27 cellular contexts compared by ENCODE assay signal in genomic region chr12:108578264-108578663, GRCh38. TPM values are rescaled to one million over a fixed set of nuclear protein-coding genes. Genes with fewer than 3 reads are reported as not detected.
"Had no signal": no experiment of that assay in that cellular context is flagged by ENCODE, and none has a peak within 500 bp of the region (broad histone marks: within the 10 kb centered on the region; RNA-seq: fewer than 3 reads in every experiment).

No MANE protein-coding gene starts in this region.

- H3K27me3 Mint-ChIP-seq: activated T-cell treated with anti-CD3 and anti-CD28 coated beads, Interleukin-2, amount 50 U/mL, for 24 hours; activated T-helper 17 cell treated with anti-CD3 and anti-CD28 coated beads, Interleukin-2, amount 50 U/mL, for 72 hours; naive thymus-derived CD8-positive, alpha-beta T cell; stimulated activated naive B cell treated with anti-CD40 and anti-IgM and Interleukin-4, amounts not matched to agents 10 μg/mL and 1 μg/mL and 100 μg/mL, for 72 hours had no signal

- H3K4me2 ChIP-seq: hepatocyte, smooth muscle cell had no signal

- H3K27ac ChIP-seq: colonic mucosa, dorsolateral prefrontal cortex, gastroesophageal sphincter, hepatocyte, neutrophil, pancreas, prostate gland, VCaP had no signal

- H3K27me3 ChIP-seq: colonic mucosa, dorsolateral prefrontal cortex, gastroesophageal sphincter, hepatocyte, neutrophil, pancreas, tibial nerve had no signal

- H3K4me3 ChIP-seq: colonic mucosa, dorsolateral prefrontal cortex, gastroesophageal sphincter, hepatocyte, pancreas, prostate gland, smooth muscle cell, tibial nerve had no signal

- H3K36me3 Mint-ChIP-seq: naive thymus-derived CD8-positive, alpha-beta T cell; stimulated activated naive B cell treated with anti-CD40 and anti-IgM and Interleukin-4, amounts not matched to agents 10 μg/mL and 1 μg/mL and 100 μg/mL, for 72 hours had no signal

- H3K4me1 ChIP-seq: colonic mucosa, pancreas, prostate gland had no signal

- H2AFZ ChIP-seq: hepatocyte had no signal

- H3K4me3 Mint-ChIP-seq: activated T-cell treated with anti-CD3 and anti-CD28 coated beads, Interleukin-2, amount 50 U/mL, for 24 hours; activated T-helper 17 cell treated with anti-CD3 and anti-CD28 coated beads, Interleukin-2, amount 50 U/mL, for 72 hours; naive thymus-derived CD8-positive, alpha-beta T cell; stimulated activated naive B cell treated with anti-CD40 and anti-IgM and Interleukin-4, amounts not matched to agents 10 μg/mL and 1 μg/mL and 100 μg/mL, for 72 hours had no signal

- H3K36me3 ChIP-seq: colonic mucosa, gastroesophageal sphincter, neutrophil, pancreas, prostate gland, tibial nerve had no signal

- H3K27ac Mint-ChIP-seq: activated T-cell treated with anti-CD3 and anti-CD28 coated beads, Interleukin-2, amount 50 U/mL, for 24 hours had no signal

- ATAC-seq: activated T-helper 17 cell treated with anti-CD3 and anti-CD28 coated beads, Interleukin-2, amount 50 U/mL, for 72 hours; gastroesophageal sphincter; left cardiac atrium; naive thymus-derived CD8-positive, alpha-beta T cell; pancreas; stimulated activated naive B cell treated with anti-CD40 and anti-IgM and Interleukin-4, amounts not matched to agents 10 μg/mL and 1 μg/mL and 100 μg/mL, for 72 hours had no signal

- DNase-seq: activated CD4-positive, alpha-beta T cell treated with anti-CD3 and anti-CD28 coated beads for 4 hours; activated CD4-positive, alpha-beta T cell treated with anti-CD3 and anti-CD28 coated beads, Interleukin-2, amount 50 U/mL, for 48 hours; activated CD8-positive, alpha-beta memory T cell treated with anti-CD3 and anti-CD28 coated beads for 24 hours; activated CD8-positive, alpha-beta memory T cell treated with anti-CD3 and anti-CD28 coated beads, Interleukin-2, amount 50 U/mL, for 48 hours; activated gamma-delta T cell treated with Interleukin-2 at 50 U/mL for 16 hours; activated naive CD4-positive, alpha-beta T cell treated with anti-CD3 and anti-CD28 coated beads, Interleukin-2, amount 50 U/mL, for 16 hours; activated T-cell treated with anti-CD3 and anti-CD28 coated beads, Interleukin-2, amount 50 U/mL, for 24 hours; colonic mucosa; dorsolateral prefrontal cortex; left cardiac atrium; naive thymus-derived CD8-positive, alpha-beta T cell; pancreas; stimulated activated CD4-positive, alpha-beta T cell treated with anti-CD3 and anti-CD28 coated beads, Interleukin-1b, Interleukin-23, amount 100 ng/mL, for 48 hours; stimulated activated CD4-positive, alpha-beta T cell treated with anti-CD3 and anti-CD28 coated beads, Interleukin-4, amount 100 ng/mL, for 4 hours; stimulated activated CD8-positive, alpha-beta memory T cell treated with anti-CD3 and anti-CD28 coated beads, Interleukin-4, amount 100 ng/mL, for 48 hours; stimulated activated naive B cell treated with anti-CD40 and anti-IgM and Interleukin-4, amounts not matched to agents 10 μg/mL and 1 μg/mL and 100 μg/mL, for 72 hours; T-helper 9 cell had no signal

- H3K79me2 ChIP-seq: hepatocyte had no signal

- H3K9me3 ChIP-seq: colonic mucosa, gastroesophageal sphincter, neutrophil, pancreas, prostate gland, tibial nerve had no signal

RNA-seq across cellular contexts. Expression of gene TMEM119, which starts 19.6 kb away (rescaled TPM):
- total RNA-seq: endothelial cell of umbilical vein had no signal
- polyA plus RNA-seq: endothelial cell of umbilical vein, keratinocyte had no signal
